ENCODE assay signal across 8 cellular contexts in genomic region chr4:9532134-9532862, GRCh38.
DNase-seq lines count a peak whose midpoint lies in the region; FAIRE-seq and TF ChIP-seq lines count a peak whose summit lies in the region.
"Not testable (repeated sequence)": the region's sequence is repeated elsewhere in the genome, so short reads cannot be mapped to it uniquely, and the experiment has no call there.

No MANE protein-coding gene starts in this region.

- H2AK5ac ChIP-seq in mesenchymal stem cell (ENCODE audit: low read length, severe bottlenecking), result not testable (repeated sequence)

- peak overlapping the region; percentile 51 for H2BK5ac ChIP-seq in mesenchymal stem cell (ENCODE audit: low read depth, low read length, poor library complexity, severe bottlenecking)

- TF ChIP-seq CTCF in fibroblast of lung (conservative IDR thresholded peaks at IDR 0.05 in 1 of 2, IDR thresholded peaks at IDR 0.05 in 1 of 2; ENCODE audit: low read depth in 1 of 2, low read length in 2 of 2), result peak in 1 of 2 donors; percentile 34

- DNase-seq in 8988T, result peak; percentile 78
- DNase-seq in GM12892 (ENCODE audit: insufficient read length), result peak; percentile 66
- peak; percentile 10 for DNase-seq in NCI-H1436 (lab: John Stamatoyannopoulos, UW)
- peak; percentile 26 to 57 (median 45) for DNase-seq in T-helper 1 cell
- DNase-seq in activated naive CD4-positive, alpha-beta T cell (lab: John Stamatoyannopoulos, UW), result peak; percentile 23 to 67 (median 50)
- peak; percentile 29 to 50 for DNase-seq in fibroblast of lung (ENCODE audit: low read depth in 2 of 2)
- peak; percentile 42 for DNase-seq in mesenchymal stem cell
- DNase-seq in stimulated activated CD4-positive, alpha-beta T cell treated with anti-CD3 and anti-CD28 coated beads, Interleukin-15, amount 100 ng/mL, for 48 hours (ENCODE audit: low read depth in 2 of 2), result peak; percentile 29 to 51

- peak overlapping the region; percentile 7 for H2BK15ac ChIP-seq in mesenchymal stem cell (ENCODE audit: low read depth, poor library complexity, severe bottlenecking)

- not testable (repeated sequence) for H3K18ac ChIP-seq in mesenchymal stem cell (ENCODE audit: low read depth in 1 of 2, low read length in 2 of 2)

- not testable (repeated sequence) for H3K14ac ChIP-seq in mesenchymal stem cell (ENCODE audit: low read length in 2 of 2)

- H3K9ac ChIP-seq in fibroblast of lung (ENCODE audit: insufficient read depth, low read length) (peak overlapping the region; percentile 46), mesenchymal stem cell (ENCODE audit: low read length) (peak overlapping the region; percentile 60)

- H3K79me2 ChIP-seq in fibroblast of lung (ENCODE audit: control insufficient read depth, insufficient read depth, low read length), result not testable (repeated sequence)

- not testable (repeated sequence) for TF ChIP-seq POLR2A in GM12892 (IDR thresholded peaks at IDR 0.05; ENCODE audit: low read depth, low read length)

- not testable (repeated sequence) for H3K4ac ChIP-seq in mesenchymal stem cell (ENCODE audit: low read depth in 1 of 2, low read length in 2 of 2)

- H3K23ac ChIP-seq in mesenchymal stem cell (ENCODE audit: low read length in 2 of 2), result not testable (repeated sequence)

- WGBS in mesenchymal stem cell, result under 1% methylated on average over 61 of the region's 81 CpGs

- H3K9me3 ChIP-seq in fibroblast of lung (ENCODE audit: control insufficient read depth, insufficient read depth, low read depth, low read length); mesenchymal stem cell (ENCODE audit: control insufficient read depth, low read length): not testable (repeated sequence)

- not testable (repeated sequence) for H2BK12ac ChIP-seq in mesenchymal stem cell (ENCODE audit: low read length in 2 of 2)

- H3K79me1 ChIP-seq in mesenchymal stem cell (replicated peaks; ENCODE audit: low read length, poor library complexity, severe bottlenecking), result not testable (repeated sequence)

- H2BK120ac ChIP-seq in mesenchymal stem cell (ENCODE audit: low read depth, low read length), result not testable (repeated sequence)

- H3K4me1 ChIP-seq in fibroblast of lung (ENCODE audit: control insufficient read depth, extremely low read depth, insufficient read depth, low read length), result not testable (repeated sequence)
- peaks cover 11% of the 10 kb centered on the region for H3K4me1 ChIP-seq in mesenchymal stem cell (ENCODE audit: control insufficient read depth, insufficient read depth, low read depth, low read length)

- not testable (repeated sequence) for H3K27me3 ChIP-seq in fibroblast of lung (ENCODE audit: control insufficient read depth, insufficient read depth, low read length); mesenchymal stem cell (ENCODE audit: control insufficient read depth in 1 of 2, insufficient read depth in 1 of 2, low read length in 2 of 2)

- H3K27ac ChIP-seq in fibroblast of lung (ENCODE audit: insufficient read depth, low read length); mesenchymal stem cell (ENCODE audit: low read length, poor library complexity, severe bottlenecking): not testable (repeated sequence)

- H3K36me3 ChIP-seq in fibroblast of lung (ENCODE audit: control insufficient read depth, insufficient read depth, low read length); mesenchymal stem cell (ENCODE audit: control insufficient read depth in 1 of 2, insufficient read depth in 2 of 2, low read depth in 1 of 2, low read length in 2 of 2): not testable (repeated sequence)

- H4K91ac ChIP-seq in mesenchymal stem cell (ENCODE audit: low read length), result not testable (repeated sequence)

- peak overlapping the region; percentile 71 for H2AFZ ChIP-seq in fibroblast of lung (ENCODE audit: low read length)
- H2AFZ ChIP-seq in mesenchymal stem cell (ENCODE audit: low read depth, low read length), result not testable (repeated sequence)

- H4K8ac ChIP-seq in mesenchymal stem cell (ENCODE audit: low read length), result not testable (repeated sequence)

- H3K4me3 ChIP-seq in fibroblast of lung (replicated peaks in 1 of 4; ENCODE audit: control extremely low read depth in 1 of 4, insufficient read depth in 1 of 4, low read depth in 3 of 4, low read length in 4 of 4) (peak overlapping the region; percentile 24 to 58 (median 34)), mesenchymal stem cell (ENCODE audit: insufficient read depth in 1 of 2, low read depth in 1 of 2, low read length in 2 of 2) (peak overlapping the region; percentile 64 to 72)

- FAIRE-seq in GM12892 (lab: Jason Lieb, UNC), result peak; percentile 14

- H4K20me1 ChIP-seq in fibroblast of lung (ENCODE audit: control insufficient read depth, extremely low read depth, insufficient read depth, low read length), result not testable (repeated sequence)

- peak overlapping the region; percentile 58 for H3K4me2 ChIP-seq in fibroblast of lung (ENCODE audit: extremely low read depth, insufficient read depth, low read length)
- H3K4me2 ChIP-seq in mesenchymal stem cell (ENCODE audit: low read length, poor library complexity, severe bottlenecking), result peak overlapping the region; percentile 100

Comparison
In these comparisons a context has a peak if more than half of its experiments do, and no peak if none do; other contexts are left out.
1. DNase-seq: peak in every context shown above with its lines; median percentile 78 in 8988T; 66 in GM12892; 50 in activated naive CD4-positive, alpha-beta T cell; 45 in T-helper 1 cell; 42 in mesenchymal stem cell; 40 in stimulated activated CD4-positive, alpha-beta T cell treated with anti-CD3 and anti-CD28 coated beads, Interleukin-15, amount 100 ng/mL, for 48 hours; 40 in fibroblast of lung; 10 in NCI-H1436.